8 cellular contexts compared by ENCODE assay signal in the genomic region with DNA sequence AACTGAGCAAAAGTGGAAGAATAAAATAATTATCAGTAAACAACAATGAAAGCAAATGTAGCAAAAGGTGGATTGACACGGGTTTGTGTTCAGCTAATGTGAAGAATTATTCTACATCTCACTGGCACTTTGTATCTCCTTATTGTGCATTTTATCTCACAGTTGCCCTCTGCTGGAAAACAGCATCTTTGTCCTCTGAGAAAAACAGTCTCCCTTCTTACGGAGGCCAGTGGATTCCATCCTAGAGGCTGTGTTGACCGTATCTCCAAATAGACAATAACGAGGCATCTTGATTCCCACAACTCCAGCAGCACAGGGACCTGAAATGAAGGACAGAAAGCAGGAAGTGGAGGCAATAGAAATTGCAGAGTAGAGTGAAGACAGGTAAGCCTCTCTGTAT. TPM values are rescaled to one million over a fixed set of nuclear protein-coding genes. Genes with fewer than 3 reads are reported as not detected.
DNase-seq lines count a peak whose midpoint lies in the region; ATAC-seq, FAIRE-seq and TF ChIP-seq lines count a peak whose summit lies in the region.

No MANE protein-coding gene starts in this region.

- no peak overlapping the region for H2BK20ac ChIP-seq in IMR-90 (ENCODE audit: low read depth, low read length)

- POLR2A ChIA-PET in IMR-90 (lab: Charles Lee; ENCODE audit: unreplicated experiment) = no interaction called here
- POLR2A ChIA-PET in K562 (lab: Yijun Ruan, JAX) = no interaction called here

- H4K5ac ChIP-seq in IMR-90 (ENCODE audit: low read depth, low read length) = no peak overlapping the region

- H3K56ac ChIP-seq in IMR-90 (ENCODE audit: extremely low read depth, insufficient read depth, low read length) = no peak overlapping the region

- ATAC-seq in IMR-90 (ENCODE audit: low read depth) = peak; percentile 56; the same call in 1 of the 2 replicates
- ATAC-seq in K562 = no peak
- ATAC-seq in GM19452 (IDR thresholded peaks at IDR 0.05; ENCODE audit: unreplicated experiment) = no peak

- no TSS peak for BruUV-seq in IMR-90 (replicated peaks; lab: Mats Ljungman, UMichigan)
- BruUV-seq in K562 (replicated peaks; lab: Mats Ljungman, UMichigan) = no TSS peak

- TF ChIP-seq EP300 in K562 (IDR thresholded peaks at IDR 0.05; ENCODE audit: low read length) = no peak

- no CpG with 5 or more reads among the region's 4 CpGs for WGBS in IMR-90 (ENCODE audit: extremely low coverage in 2 of 2, insufficient read length in 1 of 2), 2 experiments
- 6% methylated on average over 4 of the region's 4 CpGs for WGBS in K562 (ENCODE audit: insufficient coverage, low coverage, missing lambda C conversion rate)
- WGBS in mesenchymal stem cell = 76% methylated on average over 4 of the region's 4 CpGs

- in situ Hi-C loops in IMR-90 (cut with MboI; ENCODE audit: low sequenced_read_pairs) = loop anchor here (10.0 kb wide), 1 partner anchor 384 kb away; no protein-coding TSS in a partner anchor
- in situ Hi-C loops in K562 (cut with MboI) = no loop called here

- intact Hi-C loops in IMR-90 (cut with micrococcal nuclease) (loop anchor here (1.0 to 5.0 kb wide), 3 partner anchors 252 to 432 kb away; a partner anchor contains a TSS), K562 (cut with micrococcal nuclease) (no loop called here)

- H3K4me3 ChIP-seq in IMR-90 (ENCODE audit: insufficient read depth, low read depth, low read length) (no peak overlapping the region), K562 (no peak overlapping the region), mesenchymal stem cell (ENCODE audit: insufficient read depth in 1 of 2, low read depth in 1 of 2, low read length in 2 of 2) (no peak overlapping the region)

- no peaks in the 10 kb centered on the region for H4K20me1 ChIP-seq in IMR-90 (ENCODE audit: insufficient read depth, low read length)
- H4K20me1 ChIP-seq in K562 (replicated peaks; ENCODE audit: control insufficient read depth, insufficient read depth, low read length) = no peaks in the 10 kb centered on the region

- no peaks in the 10 kb centered on the region for H3K36me3 Mint-ChIP-seq in activated T-cell treated with anti-CD3 and anti-CD28 coated beads, Interleukin-2, amount 50 U/mL, for 24 hours (ENCODE audit: low read depth)

- TF ChIP-seq POLR2A in IMR-90 (IDR thresholded peaks at IDR 0.05; ENCODE audit: low read depth, low read length) (no peak), K562 (conservative IDR thresholded peaks at IDR 0.05) (no peak)

- H3K9ac ChIP-seq in IMR-90 (ENCODE audit: low read depth, low read length) (no peak overlapping the region), K562 (ENCODE audit: insufficient read depth in 1 of 2, low read depth in 2 of 2, low read length in 2 of 2) (no peak overlapping the region), mesenchymal stem cell (ENCODE audit: low read length) (no peak overlapping the region)

- peaks cover 1% of the 10 kb centered on the region for H3K4me1 Mint-ChIP-seq in activated T-cell treated with anti-CD3 and anti-CD28 coated beads, Interleukin-2, amount 50 U/mL, for 24 hours (ENCODE audit: low read depth)

- CTCF ChIA-PET in IMR-90 (lab: Yijun Ruan, JAX) = interaction anchor here (0.6 to 2.3 kb wide), 6 partner anchors 9 to 381 kb away, joined by 3 to 10 read pairs (median 4); no protein-coding TSS in a partner anchor
- CTCF ChIA-PET in K562 (lab: Yijun Ruan, JAX; ENCODE audit: low intra/inter-chr PET ratio) = no interaction called here

- peak; percentile 39; the same call in 1 of the 2 replicates for TF ChIP-seq RAD21 in IMR-90 (IDR thresholded peaks at IDR 0.05; ENCODE audit: low read length)
- TF ChIP-seq RAD21 in K562 (CRISPR knock-in tag; conservative IDR thresholded peaks at IDR 0.05 in 1 of 2, IDR thresholded peaks at IDR 0.05 in 1 of 2) = peak; percentile 30 to 52

- H2AK9ac ChIP-seq in IMR-90 (replicated peaks; ENCODE audit: low read depth, low read length, poor library complexity) = no peak overlapping the region

- H3K27ac ChIP-seq in IMR-90 (ENCODE audit: insufficient read depth, low read length) (no peak overlapping the region), K562 (ENCODE audit: extremely low read depth, low read depth, low read length) (no peak overlapping the region), mesenchymal stem cell (ENCODE audit: low read length, poor library complexity, severe bottlenecking) (no peak overlapping the region)

- peak; percentile 8 for DNase-seq in COR-L47 (lab: John Stamatoyannopoulos, UW)
- DNase-seq in IMR-90 = peak; percentile 16
- DNase-seq in K562 (ENCODE audit: extremely low read depth in 1 of 4, low spot score in 3 of 4) = peak in 1 of 4 experiments; percentile 9
- DNase-seq in mesenchymal stem cell = peak; percentile 29
- no peak for DNase-seq in ecto neural progenitor cell (ENCODE audit: low spot score)
- DNase-seq in UCSD-AML1 (lab: John Stamatoyannopoulos, UW; ENCODE audit: unreplicated experiment) = no peak
- no peak for DNase-seq in activated T-cell treated with anti-CD3 and anti-CD28 coated beads, Interleukin-2, amount 50 U/mL, for 24 hours

- H3K27me3 ChIP-seq in IMR-90 (ENCODE audit: control insufficient read depth, insufficient read depth, low read length) = no peaks in the 10 kb centered on the region
- no peaks in the 10 kb centered on the region for H3K27me3 ChIP-seq in K562 (ENCODE audit: control insufficient read depth in 2 of 2, insufficient read depth in 2 of 2, low read length in 2 of 2)
- peaks cover 0 to 5% of the 10 kb centered on the region in 2 experiments for H3K27me3 ChIP-seq in mesenchymal stem cell (ENCODE audit: control insufficient read depth in 1 of 2, insufficient read depth in 1 of 2, low read length in 2 of 2)

- H2AK5ac ChIP-seq in IMR-90 (ENCODE audit: low read depth, low read length) (no peak overlapping the region), mesenchymal stem cell (ENCODE audit: low read length, severe bottlenecking) (no peak overlapping the region)

- H3K9me3 ChIP-seq in IMR-90 (ENCODE audit: control insufficient read depth, insufficient read depth, low read length) = no peaks in the 10 kb centered on the region
- H3K9me3 ChIP-seq in K562 (replicated peaks; ENCODE audit: control insufficient read depth, insufficient read depth, low read depth, low read length) = no peaks in the 10 kb centered on the region
- H3K9me3 ChIP-seq in mesenchymal stem cell (ENCODE audit: control insufficient read depth, low read length) = no peaks in the 10 kb centered on the region

- H3K36me3 ChIP-seq in IMR-90 (ENCODE audit: control insufficient read depth, insufficient read depth, low read length) = no peaks in the 10 kb centered on the region
- H3K36me3 ChIP-seq in K562 (ENCODE audit: control insufficient read depth, insufficient read depth, low read length) = no peaks in the 10 kb centered on the region
- no peaks in the 10 kb centered on the region for H3K36me3 ChIP-seq in mesenchymal stem cell (ENCODE audit: control insufficient read depth in 1 of 2, insufficient read depth in 2 of 2, low read depth in 1 of 2, low read length in 2 of 2)

- dilution Hi-C loops in IMR-90 (cut with HindIII; ENCODE audit: low sequenced_read_pairs, unreplicated experiment) = no loop called here

- no peak for FAIRE-seq in K562 (lab: Jason Lieb, UNC)

- H3K4ac ChIP-seq in IMR-90 (ENCODE audit: low read depth, low read length) (no peak overlapping the region), mesenchymal stem cell (ENCODE audit: low read depth in 1 of 2, low read length in 2 of 2) (no peak overlapping the region)

- H3K79me1 ChIP-seq in IMR-90 (ENCODE audit: low read depth in 1 of 2, low read length in 2 of 2) = no peaks in the 10 kb centered on the region
- no peaks in the 10 kb centered on the region for H3K79me1 ChIP-seq in mesenchymal stem cell (replicated peaks; ENCODE audit: low read length, poor library complexity, severe bottlenecking)

- no peak overlapping the region for H2BK15ac ChIP-seq in IMR-90 (ENCODE audit: low read depth, low read length)
- H2BK15ac ChIP-seq in mesenchymal stem cell (ENCODE audit: low read depth, poor library complexity, severe bottlenecking) = no peak overlapping the region

- H3K18ac ChIP-seq in IMR-90 (ENCODE audit: low read depth, low read length) (no peak overlapping the region), mesenchymal stem cell (ENCODE audit: low read depth in 1 of 2, low read length in 2 of 2) (no peak overlapping the region)

- no peak overlapping the region for H3K4me3 Mint-ChIP-seq in activated T-cell treated with anti-CD3 and anti-CD28 coated beads, Interleukin-2, amount 50 U/mL, for 24 hours

- H3K23ac ChIP-seq in IMR-90 (ENCODE audit: low read depth, low read length) (no peak overlapping the region), mesenchymal stem cell (ENCODE audit: low read length in 2 of 2) (no peak overlapping the region)

- H2BK12ac ChIP-seq in mesenchymal stem cell (ENCODE audit: low read length in 2 of 2) = no peak overlapping the region

- H2BK5ac ChIP-seq in IMR-90 (ENCODE audit: low read depth, low read length, poor library complexity, severe bottlenecking) = no peak overlapping the region
- H2BK5ac ChIP-seq in mesenchymal stem cell (ENCODE audit: low read depth, low read length, poor library complexity, severe bottlenecking) = no peak overlapping the region

- H3K4me1 ChIP-seq in IMR-90 (ENCODE audit: control insufficient read depth, insufficient read depth, low read length) = no peaks in the 10 kb centered on the region
- H3K4me1 ChIP-seq in K562 (replicated peaks in 1 of 2; ENCODE audit: control insufficient read depth in 2 of 2, insufficient read depth in 2 of 2, low read length in 2 of 2) = no peaks in the 10 kb centered on the region
- H3K4me1 ChIP-seq in mesenchymal stem cell (ENCODE audit: control insufficient read depth, insufficient read depth, low read depth, low read length) = peaks cover 3% of the 10 kb centered on the region

- H3K9me3 Mint-ChIP-seq in activated T-cell treated with anti-CD3 and anti-CD28 coated beads, Interleukin-2, amount 50 U/mL, for 24 hours = no peaks in the 10 kb centered on the region

- TF ChIP-seq CTCF in IMR-90 (conservative IDR thresholded peaks at IDR 0.05; ENCODE audit: low read depth, low read length) (peak; percentile 42), K562 (IDR thresholded peaks at IDR 0.05 in 2 of 3, conservative IDR thresholded peaks at IDR 0.05 in 1 of 3; ENCODE audit: insufficient read depth in 2 of 3, low read depth in 1 of 3, low read length in 3 of 3) (peak in 2 of 3 experiments; percentile 33 to 44; a peak in 3 of 6 replicates)

- H3K27me3 Mint-ChIP-seq in activated T-cell treated with anti-CD3 and anti-CD28 coated beads, Interleukin-2, amount 50 U/mL, for 24 hours = peaks cover 15% of the 10 kb centered on the region

- H4K8ac ChIP-seq in IMR-90 (ENCODE audit: low read depth in 2 of 2, low read length in 2 of 2) (no peak overlapping the region), mesenchymal stem cell (ENCODE audit: low read length) (no peak overlapping the region)

- no peak overlapping the region for H2BK120ac ChIP-seq in IMR-90 (ENCODE audit: low read depth, low read length)
- no peak overlapping the region for H2BK120ac ChIP-seq in mesenchymal stem cell (ENCODE audit: low read depth, low read length)

- H3K14ac ChIP-seq in IMR-90 (replicated peaks; ENCODE audit: low read depth, low read length) = no peak overlapping the region
- no peak overlapping the region for H3K14ac ChIP-seq in mesenchymal stem cell (ENCODE audit: low read length in 2 of 2)

- no peak overlapping the region for H3K27ac Mint-ChIP-seq in activated T-cell treated with anti-CD3 and anti-CD28 coated beads, Interleukin-2, amount 50 U/mL, for 24 hours

- H3K9me1 ChIP-seq in IMR-90 (ENCODE audit: insufficient read depth, low read length) (no peaks in the 10 kb centered on the region), K562 (ENCODE audit: control insufficient read depth, insufficient read depth, low read length) (no peaks in the 10 kb centered on the region)

- H3K4me2 ChIP-seq in IMR-90 (ENCODE audit: low read depth, low read length) (no peak overlapping the region), K562 (ENCODE audit: insufficient read depth, low read length) (no peak overlapping the region), mesenchymal stem cell (ENCODE audit: low read length, poor library complexity, severe bottlenecking) (no peak overlapping the region)

- no peaks in the 10 kb centered on the region for H3K79me2 ChIP-seq in K562 (ENCODE audit: control insufficient read depth, insufficient read depth, low read length)

- H2AFZ ChIP-seq in IMR-90 (replicated peaks; ENCODE audit: low read length, poor library complexity) (no peak overlapping the region), K562 (ENCODE audit: low read depth, low read length) (no peak overlapping the region), mesenchymal stem cell (ENCODE audit: low read depth, low read length) (no peak overlapping the region)

- H4K91ac ChIP-seq in IMR-90 (ENCODE audit: insufficient read depth, low read depth, low read length) (no peak overlapping the region), mesenchymal stem cell (ENCODE audit: low read length) (no peak overlapping the region)

RNA-seq across cellular contexts. Expression of a gene that starts 51.3 kb away (rescaled TPM):
- total RNA-seq in IMR-90 (2012; rRNA removed) (under 0.01 TPM in 1 of 2 replicates, not detected in the other), K562 (2014; rRNA removed) (18.4 and 20.2 TPM in 2 replicates), K562 (2014; rRNA removed; fragmentation: Illumina TruSeq; extraction: Trizol) (23.4 and 24.6 TPM in 2 replicates), K562 (2015; rRNA removed; fragmentation: Illumina TruSeq; extraction: Trizol) (27.5 and 31.0 TPM in 2 replicates), K562 (2021) (15.9 and 16.4 TPM in 2 replicates)
- polyA plus RNA-seq in IMR-90 (2012; rRNA removed) (not detected in 2 replicates), K562 (2011; rRNA removed) (27.0 and 37.0 TPM in 2 replicates), K562 (2014; fragmentation: Illumina TruSeq; extraction: Trizol) (19.6 and 26.3 TPM in 2 replicates), K562 (2014; fragmentation: Nextera tagmentation; extraction: Ambion mirVana) (1 to 10 TPM; 7.1 to 8.5 TPM), K562 (2014; rRNA removed) (20.6 and 23.3 TPM in 2 replicates)
- 0.03 and 0.04 TPM in 2 replicates for polyA plus RNA-seq in IMR-90 (2012; cell fraction: cytosol; rRNA removed)
- 0.08 TPM in 1 of 2 replicates, not detected in the other for polyA plus RNA-seq in IMR-90 (2012; cell fraction: nucleus; rRNA removed; ENCODE audit: low replicate concordance)
- total RNA-seq in K562 (2011; cell fraction: chromatin; rRNA removed; ENCODE audit: low replicate concordance) = 35.2 and 42.5 TPM in 2 replicates
- total RNA-seq in K562 (2011; cell fraction: nucleolus; rRNA removed) = 27.8 and 32.9 TPM in 2 replicates
- total RNA-seq in K562 (2011; cell fraction: nucleoplasm; rRNA removed) = 31.0 and 41.1 TPM in 2 replicates
- 13.8 and 17.6 TPM in 2 replicates for polyA plus RNA-seq in K562 (2011; cell fraction: cytosol; rRNA removed)
- 5.5 and 9.9 TPM in 2 replicates for polyA plus RNA-seq in K562 (2011; cell fraction: nucleus; rRNA removed)
- 17.3 and 18.3 TPM in 2 replicates for polyA plus RNA-seq in K562 (2012)
- 30.5 and 35.7 TPM in 2 replicates for polyA minus RNA-seq in K562 (2011; rRNA and poly(A)+ RNA removed)
- 8.2 and 12.9 TPM in 2 replicates for polyA minus RNA-seq in K562 (2011; cell fraction: cytosol; rRNA and poly(A)+ RNA removed)
- polyA minus RNA-seq in K562 (2011; cell fraction: nucleus; rRNA and poly(A)+ RNA removed) = 5.8 and 16.7 TPM in 2 replicates
- polyA plus RNA-seq in mesenchymal stem cell (2013, experiment 1 of 2) = 9.5 TPM
- polyA plus RNA-seq in mesenchymal stem cell (2013, experiment 2 of 2) = 9.3 TPM

Comparison
In these comparisons a context has a peak if more than half of its experiments do, and no peak if none do; other contexts are left out.
1. DNase-seq: peak in COR-L47 (single experiment), IMR-90 (single experiment) and mesenchymal stem cell (single experiment); none in ecto neural progenitor cell (single experiment), UCSD-AML1 (single experiment) and activated T-cell treated with anti-CD3 and anti-CD28 coated beads, Interleukin-2, amount 50 U/mL, for 24 hours (single experiment).
2. RNA of a gene that starts 51.3 kb away (total RNA-seq): 15.9 to 42.5 TPM in K562; under 0.01 TPM in IMR-90; every median in the first group is over 10 times any median in the second.